In genomic region chr7:135650831-135651573, GRCh38 we compare ENCODE assay signal across 11 cellular contexts. TPM values are rescaled to one million over a fixed set of nuclear protein-coding genes. Genes with fewer than 3 reads are reported as not detected.
DNase-seq lines count a peak whose midpoint lies in the region; ATAC-seq and TF ChIP-seq lines count a peak whose summit lies in the region.
"Had no signal": no experiment of that assay in that cellular context is flagged by ENCODE, and none has a peak within 500 bp of the region (broad histone marks: within the 10 kb centered on the region; RNA-seq: fewer than 3 reads in every experiment).

No MANE protein-coding gene starts in this region.

- peaks cover 9% of the 10 kb centered on the region for H3K36me3 ChIP-seq in right atrium auricular region
- no peaks in the 10 kb centered on the region for H3K36me3 ChIP-seq in aorta (ENCODE audit: control insufficient read depth in 1 of 2, insufficient read depth in 2 of 2, low read length in 1 of 2)

- no peak overlapping the region for H3K27ac Mint-ChIP-seq in activated CD4-positive, alpha-beta T cell treated with anti-CD3 and anti-CD28 coated beads, Interleukin-2, amount 10 ng/mL, durations not matched to agents 7 days and 5 days

- no peaks in the 10 kb centered on the region for H3K4me1 Mint-ChIP-seq in activated CD4-positive, alpha-beta T cell treated with anti-CD3 and anti-CD28 coated beads, Interleukin-2, amount 10 ng/mL, durations not matched to agents 7 days and 5 days

- H3K9me3 ChIP-seq in right atrium auricular region: no peaks in the 10 kb centered on the region
- H3K9me3 ChIP-seq in aorta (ENCODE audit: control insufficient read depth, low read length): no peaks in the 10 kb centered on the region
- H3K9me3 ChIP-seq: neutrophil had no signal

- POLR2A ChIA-PET in activated CD4-positive, alpha-beta T cell treated with anti-CD3 and anti-CD28 coated beads, Interleukin-2, amount 10 ng/mL, durations not matched to agents 7 days and 5 days (lab: Charles Lee): no interaction called here

- no peak overlapping the region for H3K4me3 Mint-ChIP-seq in activated CD4-positive, alpha-beta T cell treated with anti-CD3 and anti-CD28 coated beads, Interleukin-2, amount 10 ng/mL, durations not matched to agents 7 days and 5 days

- peak; percentile 53 for ATAC-seq in Right ventricle myocardium superior (ENCODE audit: poor library complexity)
- ATAC-seq in left lobe of liver: peak; percentile 63
- ATAC-seq in aorta (ENCODE audit: low FRiP score): peak; percentile 57
- ATAC-seq in GM19035 (IDR thresholded peaks at IDR 0.05; ENCODE audit: unreplicated experiment): no peak
- ATAC-seq: GM12878 had no signal

- intact Hi-C loops in Right ventricle myocardium superior (cut with DNase I) (no loop called here), aorta (cut with DNase I) (no loop called here)

- H3K27ac ChIP-seq in right atrium auricular region (no peak overlapping the region), aorta (ENCODE audit: low read depth in 1 of 2, low read length in 2 of 2) (no peak overlapping the region)
- H3K27ac ChIP-seq: neutrophil had no signal

- H3K4me1 ChIP-seq in right atrium auricular region: no peaks in the 10 kb centered on the region
- no peaks in the 10 kb centered on the region for H3K4me1 ChIP-seq in aorta (ENCODE audit: control insufficient read depth in 1 of 2, insufficient read depth in 2 of 2, low read length in 2 of 2)

- CTCF ChIA-PET in activated CD4-positive, alpha-beta T cell treated with anti-CD3 and anti-CD28 coated beads, Interleukin-2, amount 10 ng/mL, durations not matched to agents 7 days and 5 days (lab: Charles Lee): no interaction called here

- H3K4me3 ChIP-seq in right atrium auricular region (no peak overlapping the region), aorta (ENCODE audit: low read length in 2 of 2) (no peak overlapping the region)
- H3K4me3 ChIP-seq: GM12878 had no signal

- no peaks in the 10 kb centered on the region for H3K9me3 Mint-ChIP-seq in activated CD4-positive, alpha-beta T cell treated with anti-CD3 and anti-CD28 coated beads, Interleukin-2, amount 10 ng/mL, durations not matched to agents 7 days and 5 days

- H3K27me3 ChIP-seq in right atrium auricular region: no peaks in the 10 kb centered on the region
- no peaks in the 10 kb centered on the region for H3K27me3 ChIP-seq in aorta (ENCODE audit: control insufficient read depth in 1 of 2, insufficient read depth in 2 of 2, low read length in 1 of 2)
- H3K27me3 ChIP-seq: neutrophil had no signal

- no peaks in the 10 kb centered on the region for H3K27me3 Mint-ChIP-seq in activated CD4-positive, alpha-beta T cell treated with anti-CD3 and anti-CD28 coated beads, Interleukin-2, amount 10 ng/mL, durations not matched to agents 7 days and 5 days

- H3K36me3 Mint-ChIP-seq in activated CD4-positive, alpha-beta T cell treated with anti-CD3 and anti-CD28 coated beads, Interleukin-2, amount 10 ng/mL, durations not matched to agents 7 days and 5 days (ENCODE audit: low read depth): peaks cover 16% of the 10 kb centered on the region

- DNase-seq in Right ventricle myocardium superior (no peak), right atrium auricular region (ENCODE audit: low spot score) (no peak), anterior cingulate cortex (lab: John Stamatoyannopoulos, UW) (peak in 37 of 58 donors; percentile 4 to 76 (median 25)), left lobe of liver (ENCODE audit: low spot score) (no peak), aorta (peak in 1 of 2 donors; percentile 65), dedifferentiated amniotic fluid mesenchymal stem cell (ENCODE audit: extremely low spot score) (no peak)
- no peak for DNase-seq in activated CD4-positive, alpha-beta T cell treated with anti-CD3 and anti-CD28 coated beads, Interleukin-2, amount 10 ng/mL, durations not matched to agents 7 days and 5 days
- DNase-seq: NCI-H1105 had no signal

- TF ChIP-seq CTCF in right atrium auricular region (IDR thresholded peaks at IDR 0.05): no peak

- 76 to 79% methylated on average over 15 of the region's 15 CpGs for WGBS in aorta, 2 donors

RNA-seq across cellular contexts. Expression of gene STMP1, which starts 11.3 kb away (rescaled TPM):
- total RNA-seq in Right ventricle myocardium superior: 25.6 TPM
- total RNA-seq in right atrium auricular region: 10 to 100 TPM; 11.9 to 13.4 TPM
- total RNA-seq in left lobe of liver: 12.5 TPM
- total RNA-seq in aorta: 10 to 100 TPM; 29.8 to 42.6 TPM
- polyA plus RNA-seq in aorta: 10 to 100 TPM; 31.5 to 43.3 TPM
- 10 to 100 TPM; 25.2 to 26.0 TPM for total RNA-seq in activated CD4-positive, alpha-beta T cell treated with anti-CD3 and anti-CD28 coated beads, Interleukin-2, amount 10 ng/mL, durations not matched to agents 7 days and 5 days

Comparison
In these comparisons a context has a peak if more than half of its experiments do, and no peak if none do; other contexts are left out.
1. DNase-seq: peak in anterior cingulate cortex (37 of 58); none in Right ventricle myocardium superior (single experiment), right atrium auricular region (single experiment), left lobe of liver (single experiment), dedifferentiated amniotic fluid mesenchymal stem cell (single experiment) and activated CD4-positive, alpha-beta T cell treated with anti-CD3 and anti-CD28 coated beads, Interleukin-2, amount 10 ng/mL, durations not matched to agents 7 days and 5 days (single experiment).